In genomic region chr7:17700138-17700537, GRCh38 we compare ENCODE assay signal across 33 cellular contexts.
A peak's percentile ranks its signal among the peaks of the same experiment; 100 is the strongest.
DNase-seq lines count a peak whose midpoint lies in the region; ATAC-seq, FAIRE-seq and TF ChIP-seq lines count a peak whose summit lies in the region.
"Had no signal": no experiment of that assay in that cellular context is flagged by ENCODE, and none has a peak within 500 bp of the region (broad histone marks: within the 10 kb centered on the region; RNA-seq: fewer than 3 reads in every experiment).

No MANE protein-coding gene starts in this region.

- H3K27me3 ChIP-seq in adipocyte (replicated peaks; ENCODE audit: control insufficient read depth, insufficient read depth, low read length) (no peaks in the 10 kb centered on the region), pancreas (no peaks in the 10 kb centered on the region)
- H3K27me3 ChIP-seq: BE2C; BLaER1; BLaER1 treated with 17β-estradiol and CSF1 and Interleukin-3, amounts not matched to agents 10 nM and 100 nM had no signal

- no peaks in the 10 kb centered on the region for H3K9me3 ChIP-seq in HEK293 (ENCODE audit: control insufficient read depth, insufficient read depth, low read depth, low read length)
- H3K9me3 ChIP-seq in adipocyte (ENCODE audit: control insufficient read depth, low read length), result peaks cover 40% of the 10 kb centered on the region
- H3K9me3 ChIP-seq in pancreas, result no peaks in the 10 kb centered on the region
- H3K9me3 ChIP-seq: BE2C had no signal

- CTCF ChIA-PET in HEK293 (lab: Yijun Ruan, JAX), result interaction anchor here (0.6 to 0.7 kb wide), 2 partner anchors 14 to 48 kb away, joined by 3 read pairs; no protein-coding TSS in a partner anchor

- H3K36me3 ChIP-seq in HEK293 (ENCODE audit: control insufficient read depth in 2 of 2, insufficient read depth in 1 of 2, low read length in 2 of 2), result no peaks in the 10 kb centered on the region
- no peaks in the 10 kb centered on the region for H3K36me3 ChIP-seq in adipocyte (ENCODE audit: control insufficient read depth, insufficient read depth, low read length, severe bottlenecking)
- no peaks in the 10 kb centered on the region for H3K36me3 ChIP-seq in pancreas
- H3K36me3 ChIP-seq: BE2C, BLaER1 had no signal

- TF ChIP-seq CTCF in HEK293 (tag by site-specific recombination; IDR thresholded peaks at IDR 0.05) (no peak), pancreas (IDR thresholded peaks at IDR 0.05) (no peak)

- DNase-seq in adipocyte (ENCODE audit: low read depth) (no peak), pancreas (no peak), superior temporal gyrus (ENCODE audit: extremely low spot score) (no peak), NCI-H2196 treated with DMSO at 0.1 percent for 48 hours (lab: John Stamatoyannopoulos, UW; ENCODE audit: unreplicated experiment) (no peak), nucleus accumbens (lab: John Stamatoyannopoulos, UW) (no peak)
- DNase-seq: 8988T; ACHN; AML-193; BE2C; C1 segment of cervical spinal cord; Caco-2; Calu3; CD4-positive, alpha-beta memory T cell; CD4-positive, alpha-beta T cell; CD4-positive, CD25-positive, alpha-beta regulatory T cell; CD8-positive, alpha-beta memory T cell; CD8-positive, alpha-beta T cell; COR-L47; DMS 273 treated with DMSO at 0.1 percent for 48 hours; DMS153; DMS53; DMS79; DMS79 treated with DMSO at 0.1 percent for 48 hours; DND-41; EL had no signal

- intact Hi-C loops in pancreas (cut with DNase I), result no loop called here

- H3K4me1 ChIP-seq in HEK293 (ENCODE audit: control insufficient read depth, insufficient read depth, low read length) (no peaks in the 10 kb centered on the region), adipocyte (ENCODE audit: control insufficient read depth, insufficient read depth, low read length) (peaks cover 12% of the 10 kb centered on the region), pancreas (no peaks in the 10 kb centered on the region)
- H3K4me1 ChIP-seq: BE2C; BLaER1; BLaER1 treated with 17β-estradiol and CSF1 and Interleukin-3, amounts not matched to agents 10 nM and 100 nM had no signal

- no peak overlapping the region for H3K27ac ChIP-seq in HEK293 (ENCODE audit: extremely low read depth, low read depth, low read length)
- no peak overlapping the region for H3K27ac ChIP-seq in pancreas
- H3K27ac ChIP-seq: 22Rv1; A549; BLaER1; BLaER1 treated with 17β-estradiol and CSF1 and Interleukin-3, amounts not matched to agents 10 nM and 100 nM; C4-2B had no signal

- POLR2A ChIA-PET in HEK293 (lab: Yijun Ruan, JAX), result no interaction called here

- FAIRE-seq in pancreas (lab: Jason Lieb, UNC), result peak; percentile 53
- FAIRE-seq: A204.1, A549, D721Med had no signal

- H3K4me3 ChIP-seq in HEK293 (ENCODE audit: low read depth, low read length) (no peak overlapping the region), adipocyte (ENCODE audit: low read length) (peak overlapping the region; percentile 29), pancreas (no peak overlapping the region)
- H3K4me3 ChIP-seq: A549; BLaER1; BLaER1 treated with 17β-estradiol and CSF1 and Interleukin-3, amounts not matched to agents 10 nM and 100 nM had no signal

- H3K9ac ChIP-seq in adipocyte (ENCODE audit: low read length), result no peak overlapping the region
- H3K9ac ChIP-seq: BLaER1; BLaER1 treated with 17β-estradiol and CSF1 and Interleukin-3, amounts not matched to agents 10 nM and 100 nM had no signal

- no peak for ATAC-seq in pancreas
- ATAC-seq: A549; CD8-positive, alpha-beta T cell had no signal

- 50 to 61% methylated on average over 3 of the region's 3 CpGs for WGBS in pancreas, 2 donors

TF ChIP-seq in HEK293, 187 proteins besides CTCF, POLR2A, EP300 and RAD21:
- no peak for TF ChIP-seq OVOL3 (tag by site-specific recombination; IDR thresholded peaks at IDR 0.05)
- peak; percentile 94 for TF ChIP-seq SETDB1 (IDR thresholded peaks at IDR 0.05; ENCODE audit: insufficient read length, low read length)
